In genomic region chr17:78174870-78175642, GRCh38 we compare ENCODE assay signal across 1 cellular context.
A peak's percentile ranks its signal among the peaks of the same experiment; 100 is the strongest.
TF ChIP-seq lines count a peak whose summit lies in the region.

No MANE protein-coding gene starts in this region.

TF ChIP-seq in HepG2, 621 proteins besides CTCF, POLR2A, EP300 and RAD21 (continued from another document and continues in another):
- TF ChIP-seq SMAD1 (CRISPR knock-in tag; IDR thresholded peaks at IDR 0.05; ENCODE audit: borderline replicate concordance, low read depth): no peak
- no peak for TF ChIP-seq ZNF24 (IDR thresholded peaks at IDR 0.05)
- no peak for TF ChIP-seq ZNF501 (CRISPR knock-in tag; IDR thresholded peaks at IDR 0.05)
- TF ChIP-seq BCL6 (CRISPR knock-in tag; IDR thresholded peaks at IDR 0.05): no peak
- TF ChIP-seq ZSCAN30 (CRISPR knock-in tag; IDR thresholded peaks at IDR 0.05): no peak
- TF ChIP-seq ZFP36 (IDR thresholded peaks at IDR 0.05; ENCODE audit: borderline replicate concordance, low read depth, low read length, partially characterized antibody): no peak
- TF ChIP-seq PPARG (CRISPR knock-in tag; conservative IDR thresholded peaks at IDR 0.05): no peak
- TF ChIP-seq ZNF577 (CRISPR knock-in tag; IDR thresholded peaks at IDR 0.05; ENCODE audit: borderline replicate concordance, low read depth): no peak
- TF ChIP-seq ZNF850 (CRISPR knock-in tag; conservative IDR thresholded peaks at IDR 0.05): no peak
- TF ChIP-seq ZBTB21 (CRISPR knock-in tag; IDR thresholded peaks at IDR 0.05): no peak
- no peak for TF ChIP-seq ZBTB42 (CRISPR knock-in tag; IDR thresholded peaks at IDR 0.05)
- no peak for TF ChIP-seq HNF1A (IDR thresholded peaks at IDR 0.05; ENCODE audit: low read depth)
- no peak for TF ChIP-seq HNF1A (CRISPR knock-in tag; IDR thresholded peaks at IDR 0.05; ENCODE audit: borderline replicate concordance)
- TF ChIP-seq ETV6 (CRISPR knock-in tag; conservative IDR thresholded peaks at IDR 0.05): no peak
- no peak for TF ChIP-seq ZBTB1 (CRISPR knock-in tag; IDR thresholded peaks at IDR 0.05; ENCODE audit: borderline replicate concordance)
- no peak for TF ChIP-seq SRSF9 (IDR thresholded peaks at IDR 0.05; ENCODE audit: borderline replicate concordance, insufficient read depth, low read depth, low read length, poor library complexity, severe bottlenecking)
- peak; percentile 51; the same call in 1 of the 2 replicates for TF ChIP-seq NFE2L1 (CRISPR knock-in tag; IDR thresholded peaks at IDR 0.05; ENCODE audit: borderline replicate concordance)
- no peak for TF ChIP-seq E2F5 (CRISPR knock-in tag; conservative IDR thresholded peaks at IDR 0.05)
- no peak for TF ChIP-seq ZNF484 (CRISPR knock-in tag; IDR thresholded peaks at IDR 0.05; ENCODE audit: borderline replicate concordance, low read depth)
- TF ChIP-seq MTERF4 (CRISPR knock-in tag; IDR thresholded peaks at IDR 0.05): no peak
- no peak for TF ChIP-seq KLF15 (CRISPR knock-in tag; IDR thresholded peaks at IDR 0.05; ENCODE audit: borderline replicate concordance)
- no peak for TF ChIP-seq ZMYM3 (CRISPR knock-in tag; IDR thresholded peaks at IDR 0.05)
- TF ChIP-seq ZFAT (CRISPR knock-in tag; conservative IDR thresholded peaks at IDR 0.05): no peak
- no peak for TF ChIP-seq DDIT3 (CRISPR knock-in tag; IDR thresholded peaks at IDR 0.05)
- TF ChIP-seq ZNF496 (CRISPR knock-in tag; IDR thresholded peaks at IDR 0.05; ENCODE audit: insufficient replicate concordance): no peak
- TF ChIP-seq ZNF574 (CRISPR knock-in tag; IDR thresholded peaks at IDR 0.05): no peak
- no peak for TF ChIP-seq ZNF30 (CRISPR knock-in tag; IDR thresholded peaks at IDR 0.05)
- no peak for TF ChIP-seq MED8 (CRISPR knock-in tag; IDR thresholded peaks at IDR 0.05; ENCODE audit: insufficient replicate concordance)
- TF ChIP-seq ETV5 (CRISPR knock-in tag; IDR thresholded peaks at IDR 0.05; ENCODE audit: borderline replicate concordance): no peak
- no peak for TF ChIP-seq TAF15 (IDR thresholded peaks at IDR 0.05; ENCODE audit: low read depth, low read length, poor library complexity, severe bottlenecking)
- no peak for TF ChIP-seq ZNF772 (CRISPR knock-in tag; IDR thresholded peaks at IDR 0.05)
- TF ChIP-seq CERS6 (CRISPR knock-in tag; IDR thresholded peaks at IDR 0.05): no peak
- TF ChIP-seq ZNF224 (CRISPR knock-in tag; IDR thresholded peaks at IDR 0.05): no peak
- TF ChIP-seq ZMAT5 (CRISPR knock-in tag; IDR thresholded peaks at IDR 0.05; ENCODE audit: borderline replicate concordance, low read depth): no peak
- TF ChIP-seq ZHX1 (CRISPR knock-in tag; IDR thresholded peaks at IDR 0.05; ENCODE audit: low read depth): no peak
- TF ChIP-seq ZNF569 (CRISPR knock-in tag; IDR thresholded peaks at IDR 0.05; ENCODE audit: borderline replicate concordance): no peak
- no peak for TF ChIP-seq GATA4 (IDR thresholded peaks at IDR 0.05; ENCODE audit: borderline replicate concordance, low read depth)
- no peak for TF ChIP-seq ADNP (CRISPR knock-in tag; IDR thresholded peaks at IDR 0.05)
- no peak for TF ChIP-seq GABPA (IDR thresholded peaks at IDR 0.05; ENCODE audit: low read depth, low read length)
- TF ChIP-seq GABPA (CRISPR knock-in tag; IDR thresholded peaks at IDR 0.05; ENCODE audit: low read depth): no peak
- no peak for TF ChIP-seq SKI (IDR thresholded peaks at IDR 0.05; ENCODE audit: partially characterized antibody)
- TF ChIP-seq LCORL (IDR thresholded peaks at IDR 0.05): no peak
- no peak for TF ChIP-seq LCORL (CRISPR knock-in tag; IDR thresholded peaks at IDR 0.05)
- no peak for TF ChIP-seq ZNF879 (CRISPR knock-in tag; IDR thresholded peaks at IDR 0.05)
- TF ChIP-seq ZNF567 (CRISPR knock-in tag; IDR thresholded peaks at IDR 0.05; ENCODE audit: borderline replicate concordance): no peak
- no peak for TF ChIP-seq PHF20 (CRISPR knock-in tag; IDR thresholded peaks at IDR 0.05)
- peak; percentile 65 for TF ChIP-seq RBM22 (optimal IDR thresholded peaks at IDR 0.05; ENCODE audit: low read length)
- no peak for TF ChIP-seq SMC3 (IDR thresholded peaks at IDR 0.05; ENCODE audit: low read length)
- TF ChIP-seq TAF1 (CRISPR knock-in tag; IDR thresholded peaks at IDR 0.05): no peak
- TF ChIP-seq STAT6 (CRISPR knock-in tag; IDR thresholded peaks at IDR 0.05; ENCODE audit: borderline replicate concordance): no peak
- TF ChIP-seq ZBTB38 (CRISPR knock-in tag; IDR thresholded peaks at IDR 0.05): peak; percentile 46; the same call in 1 of the 2 replicates
